ENCODE assay signal across 8 cellular contexts in the genomic region with DNA sequence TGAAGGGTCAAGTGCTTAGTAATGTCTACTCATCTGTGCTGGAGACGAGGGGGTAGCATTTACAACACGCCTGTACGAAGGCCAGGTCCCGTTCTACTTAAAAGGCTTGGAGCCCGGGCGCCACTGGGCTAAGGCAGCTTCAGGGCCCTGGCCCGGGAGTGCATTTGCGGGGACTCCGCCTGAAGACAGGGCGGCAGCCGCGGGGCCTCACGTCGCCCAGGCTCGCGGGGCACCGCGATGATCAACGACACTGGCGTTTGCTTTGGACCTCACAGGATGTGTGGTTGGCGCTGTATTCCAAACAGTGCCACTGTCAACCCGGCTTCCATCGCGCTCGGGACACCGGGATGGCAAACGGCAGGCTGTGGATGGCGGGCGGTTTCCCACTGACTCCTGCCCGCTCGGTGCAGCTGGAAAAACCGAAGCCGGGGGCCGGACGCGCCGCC. TPM values are rescaled to one million over a fixed set of nuclear protein-coding genes. Genes with fewer than 3 reads are reported as not detected.
DNase-seq lines count a peak whose midpoint lies in the region; ATAC-seq and TF ChIP-seq lines count a peak whose summit lies in the region.

No MANE protein-coding gene starts in this region.

- ATAC-seq in GM18873 (IDR thresholded peaks at IDR 0.05; ENCODE audit: low FRiP score, unreplicated experiment): peak; percentile 18

- no peaks in the 10 kb centered on the region for H3K9me3 Mint-ChIP-seq in osteocyte (ENCODE audit: unreplicated experiment)

- H3K27ac Mint-ChIP-seq in osteocyte (ENCODE audit: unreplicated experiment): peak overlapping the region; percentile 94

- H3K27me3 ChIP-seq in HL-60 (ENCODE audit: insufficient read depth, poor library complexity, severe bottlenecking): no peaks in the 10 kb centered on the region

- CTCF ChIA-PET in RWPE1 (lab: Yijun Ruan, JAX): no interaction called here

- peaks cover 34% of the 10 kb centered on the region for H3K4me1 Mint-ChIP-seq in osteocyte (ENCODE audit: unreplicated experiment)

- H3K36me3 Mint-ChIP-seq in osteocyte (ENCODE audit: unreplicated experiment): no peaks in the 10 kb centered on the region

- peak overlapping the region; percentile 73 for H3K4me3 ChIP-seq in HL-60 (replicated peaks; ENCODE audit: insufficient read depth, low read length)

- peak overlapping the region; percentile 86 for H3K4me3 Mint-ChIP-seq in osteocyte (ENCODE audit: unreplicated experiment)

- POLR2A ChIA-PET in RWPE1 (lab: Yijun Ruan, JAX; ENCODE audit: low non-redundant PET): interaction anchor here (0.8 kb wide), 1 partner anchor 79 kb away, joined by 5 read pairs; a partner anchor contains a TSS

- H3K27ac ChIP-seq in HL-60 (replicated peaks): peak overlapping the region; percentile 78
- peak overlapping the region; percentile 99 for H3K27ac ChIP-seq in RWPE1

- no peaks in the 10 kb centered on the region for H3K27me3 Mint-ChIP-seq in osteocyte (ENCODE audit: unreplicated experiment)

- DNase-seq in AG08396 (ENCODE audit: low spot score): peak; percentile 53
- DNase-seq in HL-60 (ENCODE audit: low read depth in 1 of 2, low spot score in 1 of 2): peak in 1 of 2 experiments; percentile 42
- DNase-seq in RWPE1 (ENCODE audit: low spot score): no peak
- peak; percentile 55 for DNase-seq in activated naive CD4-positive, alpha-beta T cell treated with Interleukin-2 at 50 U/mL for 16 hours
- peak; percentile 59 for DNase-seq in germinal center (ENCODE audit: low spot score)
- peak; percentile 85 for DNase-seq in osteocyte (ENCODE audit: extremely low spot score, unreplicated experiment)
- no peak for DNase-seq in NCI-H446 treated with DMSO at 0.1 percent for 48 hours (lab: John Stamatoyannopoulos, UW)

- TF ChIP-seq CTCF in HL-60 (IDR thresholded peaks at IDR 0.05; ENCODE audit: insufficient read depth, low read length) (no peak), RWPE1 (conservative IDR thresholded peaks at IDR 0.05; ENCODE audit: low read depth) (no peak; the same call in 1 of the 2 replicates), osteocyte (IDR thresholded peaks at IDR 0.05) (peak; percentile 1)

RNA-seq across cellular contexts. Expression of a gene that starts 1.1 kb away (rescaled TPM):
- total RNA-seq in osteocyte: 21.3 and 21.6 TPM in 2 replicates

Comparison
In these comparisons a context has a peak if more than half of its experiments do, and no peak if none do; other contexts are left out.
1. DNase-seq: peak in AG08396 (single experiment), activated naive CD4-positive, alpha-beta T cell treated with Interleukin-2 at 50 U/mL for 16 hours (single experiment), germinal center (single experiment) and osteocyte (single experiment); none in RWPE1 (single experiment) and NCI-H446 treated with DMSO at 0.1 percent for 48 hours (single experiment).